In genomic region chr1:167342846-167343245, GRCh38 we compare ENCODE assay signal across 9 cellular contexts.
DNase-seq lines count a peak whose midpoint lies in the region; ATAC-seq and TF ChIP-seq lines count a peak whose summit lies in the region.
"Had no signal": no experiment of that assay in that cellular context is flagged by ENCODE, and none has a peak within 500 bp of the region (broad histone marks: within the 10 kb centered on the region; RNA-seq: fewer than 3 reads in every experiment).

No MANE protein-coding gene starts in this region.

- no peaks in the 10 kb centered on the region for H3K9me3 ChIP-seq in DND-41 (ENCODE audit: insufficient read depth, low read length, severe bottlenecking)
- peaks cover 4% of the 10 kb centered on the region; the same call in 1 of the 2 replicates for H3K9me3 ChIP-seq in Loucy (ENCODE audit: insufficient read depth, low read depth, low read length)
- no peaks in the 10 kb centered on the region for H3K9me3 ChIP-seq in thyroid gland

- H3K36me3 ChIP-seq in DND-41 (ENCODE audit: insufficient read depth, low read length) (peaks cover 2% of the 10 kb centered on the region; the same call in 1 of the 2 replicates), Loucy (ENCODE audit: insufficient read depth, low read length) (peaks cover 34% of the 10 kb centered on the region), thyroid gland (no peaks in the 10 kb centered on the region)

- H3K4me1 ChIP-seq in DND-41 (ENCODE audit: insufficient read depth, low read length) (no peaks in the 10 kb centered on the region), Loucy (ENCODE audit: insufficient read depth, low read length, poor library complexity, severe bottlenecking) (no peaks in the 10 kb centered on the region), thyroid gland (no peaks in the 10 kb centered on the region)

- intact Hi-C loops in thyroid gland (cut with DNase I): no loop called here

- ATAC-seq in DND-41 (ENCODE audit: insufficient read depth, low read depth) (peak; percentile 66; the same call in 2 of the 3 replicates), GM21367 (IDR thresholded peaks at IDR 0.05; ENCODE audit: unreplicated experiment) (peak; percentile 78)
- no peak for ATAC-seq in stimulated activated naive CD8-positive, alpha-beta T cell treated with anti-CD3 and anti-CD28 coated beads, Interleukin-15, Interleukin-2, amounts not matched to agents 100 U/mL and 50 U/mL, for 24 hours

- no peak for TF ChIP-seq POLR2A in thyroid gland (IDR thresholded peaks at IDR 0.05)

- 85 to 88% methylated on average over 3 of the region's 3 CpGs for WGBS in thyroid gland, 2 donors

- H3F3A ChIP-seq in Loucy (ENCODE audit: low read depth): no peaks in the 10 kb centered on the region

- H3K4me3 ChIP-seq in DND-41 (ENCODE audit: low read depth in 1 of 2, low read length in 2 of 2) (no peak overlapping the region), Loucy (ENCODE audit: low read length, poor library complexity, severe bottlenecking) (no peak overlapping the region), thyroid gland (replicated peaks in 1 of 3) (no peak overlapping the region)

- H3K9ac ChIP-seq in DND-41 (ENCODE audit: low read depth, low read length): no peak overlapping the region
- H3K9ac ChIP-seq in Loucy (ENCODE audit: low read depth, low read length, poor library complexity, severe bottlenecking): no peak overlapping the region

- H3K27ac ChIP-seq in DND-41 (ENCODE audit: low read length) (no peak overlapping the region), thyroid gland (no peak overlapping the region)

- no peak for DNase-seq in DND-41
- peak; percentile 33 for DNase-seq in iPS-NIHi7 (ENCODE audit: extremely low spot score)
- no peak for DNase-seq in thyroid gland
- DNase-seq in activated T-cell treated with anti-CD3 and anti-CD28 coated beads for 4 hours: no peak
- DNase-seq in effector CD8-positive, alpha-beta T cell (lab: John Stamatoyannopoulos, UW): no peak
- DNase-seq in stimulated activated naive CD8-positive, alpha-beta T cell treated with anti-CD3 and anti-CD28 coated beads, Interleukin-15, Interleukin-2, amounts not matched to agents 100 U/mL and 50 U/mL, for 24 hours: no peak
- DNase-seq: H7 had no signal

- no peaks in the 10 kb centered on the region for H3K9me2 ChIP-seq in Loucy (replicated peaks; ENCODE audit: low read depth, low read length)

- H2AFZ ChIP-seq in DND-41 (ENCODE audit: low read depth, low read length) (no peak overlapping the region), Loucy (ENCODE audit: low read length) (no peak overlapping the region)

- no peak overlapping the region for H3K4me2 ChIP-seq in DND-41 (ENCODE audit: insufficient read depth, low read length)
- no peak overlapping the region for H3K4me2 ChIP-seq in Loucy (ENCODE audit: low read depth, low read length, poor library complexity, severe bottlenecking)

- H3K27me3 ChIP-seq in DND-41 (ENCODE audit: insufficient read depth, low read length, poor library complexity): no peaks in the 10 kb centered on the region
- no peaks in the 10 kb centered on the region for H3K27me3 ChIP-seq in Loucy (ENCODE audit: insufficient read depth, low read length, poor library complexity, severe bottlenecking)
- no peaks in the 10 kb centered on the region for H3K27me3 ChIP-seq in thyroid gland

- H4K20me1 ChIP-seq in DND-41 (ENCODE audit: insufficient read depth, low read length): no peaks in the 10 kb centered on the region
- H4K20me1 ChIP-seq in Loucy (ENCODE audit: insufficient read depth, low read length, poor library complexity, severe bottlenecking): peaks cover 13% of the 10 kb centered on the region

- TF ChIP-seq CTCF in DND-41 (IDR thresholded peaks at IDR 0.05; ENCODE audit: borderline replicate concordance, extremely low read depth, low read length, poor library complexity, severe bottlenecking) (peak; percentile 48), Loucy (conservative IDR thresholded peaks at IDR 0.05; ENCODE audit: low read length) (peak; percentile 64), thyroid gland (IDR thresholded peaks at IDR 0.05) (peak in 3 of 6 experiments; percentile 17 to 28 (median 22))

- H3K79me2 ChIP-seq in DND-41 (ENCODE audit: insufficient read depth, low read length) (peaks cover 3% of the 10 kb centered on the region; the same call in 1 of the 2 replicates), Loucy (ENCODE audit: insufficient read depth, low read length) (peaks cover 63% of the 10 kb centered on the region)
